Comparison of ENCODE assay signal across 21 cellular contexts in genomic region chr2:237941239-237941638, GRCh38. TPM values are rescaled to one million over a fixed set of nuclear protein-coding genes. Genes with fewer than 3 reads are reported as not detected.
A peak's percentile ranks its signal among the peaks of the same experiment; 100 is the strongest.
DNase-seq lines count a peak whose midpoint lies in the region; ATAC-seq and TF ChIP-seq lines count a peak whose summit lies in the region.
"Had no signal": no experiment of that assay in that cellular context is flagged by ENCODE, and none has a peak within 500 bp of the region (broad histone marks: within the 10 kb centered on the region; RNA-seq: fewer than 3 reads in every experiment).

No MANE protein-coding gene starts in this region.

- BruUV-seq in Caco-2 (replicated peaks; lab: Mats Ljungman, UMichigan) = no TSS peak

- H3K9me3 Mint-ChIP-seq in activated T-cell treated with anti-CD3 and anti-CD28 coated beads, Interleukin-2, amount 50 U/mL, for 24 hours = peaks cover 9% of the 10 kb centered on the region
- H3K9me3 Mint-ChIP-seq in activated T-cell treated with anti-CD3 and anti-CD28 coated beads, Interleukin-2, amount 50 U/mL, for 4 hours = peaks cover 3% of the 10 kb centered on the region
- H3K9me3 Mint-ChIP-seq in Caco-2 (ENCODE audit: unreplicated experiment) (peaks cover 5% of the 10 kb centered on the region), natural killer cell (peaks cover 2% of the 10 kb centered on the region in 2 donors)
- H3K9me3 Mint-ChIP-seq in activated T-helper 1 cell treated with anti-CD3 and anti-CD28 coated beads, Interleukin-12 subunit alpha, Interleukin-12 subunit beta, Interleukin-2, Interleukin-4 antibody, amounts not matched to agents 30 ng/mL and 10 ng/mL and 1 ng/mL, durations not matched to agents 14 hours and 24 hours and 36 hours = peaks cover 24% of the 10 kb centered on the region

- H3K27ac Mint-ChIP-seq in activated T-cell treated with anti-CD3 and anti-CD28 coated beads, Interleukin-2, amount 50 U/mL, for 24 hours = peak overlapping the region; percentile 58
- peak overlapping the region; percentile 55 for H3K27ac Mint-ChIP-seq in Caco-2 (ENCODE audit: unreplicated experiment)
- peak overlapping the region; percentile 82 for H3K27ac Mint-ChIP-seq in activated T-helper 1 cell treated with anti-CD3 and anti-CD28 coated beads, Interleukin-12 subunit alpha, Interleukin-12 subunit beta, Interleukin-2, Interleukin-4 antibody, amounts not matched to agents 30 ng/mL and 10 ng/mL and 1 ng/mL, durations not matched to agents 14 hours and 24 hours and 36 hours
- peak overlapping the region; percentile 92 to 93 for H3K27ac Mint-ChIP-seq in natural killer cell
- H3K27ac Mint-ChIP-seq: B cell had no signal

- no peak overlapping the region for H3K4me3 Mint-ChIP-seq in activated T-cell treated with anti-CD3 and anti-CD28 coated beads, Interleukin-2, amount 50 U/mL, for 24 hours
- no peak overlapping the region for H3K4me3 Mint-ChIP-seq in activated T-cell treated with anti-CD3 and anti-CD28 coated beads, Interleukin-2, amount 50 U/mL, for 4 hours
- no peak overlapping the region for H3K4me3 Mint-ChIP-seq in Caco-2 (ENCODE audit: unreplicated experiment)
- H3K4me3 Mint-ChIP-seq in activated T-helper 1 cell treated with anti-CD3 and anti-CD28 coated beads, Interleukin-12 subunit alpha, Interleukin-12 subunit beta, Interleukin-2, Interleukin-4 antibody, amounts not matched to agents 30 ng/mL and 10 ng/mL and 1 ng/mL, durations not matched to agents 14 hours and 24 hours and 36 hours = no peak overlapping the region
- H3K4me3 Mint-ChIP-seq in natural killer cell = peak overlapping the region; percentile 77
- H3K4me3 Mint-ChIP-seq: activated CD4-positive, alpha-beta T cell treated with anti-CD3 and anti-CD28 coated beads for 36 hours; B cell; brain; stimulated activated naive CD8-positive, alpha-beta T cell treated with anti-CD3 and anti-CD28 coated beads, Interleukin-15, Interleukin-2, amounts not matched to agents 100 ng/mL and 50 ng/mL, for 24 hours had no signal

- H3K4me1 ChIP-seq in Caco-2 = peaks cover 13% of the 10 kb centered on the region

- no peak for DNase-seq in activated T-cell treated with anti-CD3 and anti-CD28 coated beads, Interleukin-2, amount 50 U/mL, for 24 hours
- no peak for DNase-seq in activated T-cell treated with anti-CD3 and anti-CD28 coated beads, Interleukin-2, amount 50 U/mL, for 4 hours
- no peak for DNase-seq in Caco-2
- DNase-seq in activated T-helper 1 cell treated with anti-CD3 and anti-CD28 coated beads, Interleukin-12 subunit alpha, Interleukin-12 subunit beta, Interleukin-2, Interleukin-4 antibody, amounts not matched to agents 30 ng/mL and 10 ng/mL and 1 ng/mL, durations not matched to agents 14 hours and 24 hours and 36 hours (ENCODE audit: low spot score) = no peak
- no peak for DNase-seq in natural killer cell
- no peak for DNase-seq in ACHN
- no peak for DNase-seq in NAMALWA (ENCODE audit: low spot score)
- DNase-seq: activated CD4-positive, alpha-beta T cell treated with anti-CD3 and anti-CD28 coated beads for 36 hours; COR-L47; DMS79; H7; Karpas-422; left ventricle myocardium superior; NCI-H1436 treated with DMSO at 0.1 percent for 48 hours; NCI-H446 treated with DMSO at 0.1 percent for 48 hours; NCI-H82; occipital lobe had no signal

- no peaks in the 10 kb centered on the region for H3K36me3 ChIP-seq in Caco-2 (ENCODE audit: control insufficient read depth, insufficient read depth, low read length)

- H3K4me1 Mint-ChIP-seq in activated T-cell treated with anti-CD3 and anti-CD28 coated beads, Interleukin-2, amount 50 U/mL, for 24 hours (ENCODE audit: low read depth) = peaks cover 46% of the 10 kb centered on the region
- H3K4me1 Mint-ChIP-seq in activated T-cell treated with anti-CD3 and anti-CD28 coated beads, Interleukin-2, amount 50 U/mL, for 4 hours (ENCODE audit: low read depth) = peaks cover 60% of the 10 kb centered on the region
- peaks cover 16% of the 10 kb centered on the region for H3K4me1 Mint-ChIP-seq in Caco-2 (ENCODE audit: low read depth, unreplicated experiment)
- H3K4me1 Mint-ChIP-seq in activated T-helper 1 cell treated with anti-CD3 and anti-CD28 coated beads, Interleukin-12 subunit alpha, Interleukin-12 subunit beta, Interleukin-2, Interleukin-4 antibody, amounts not matched to agents 30 ng/mL and 10 ng/mL and 1 ng/mL, durations not matched to agents 14 hours and 24 hours and 36 hours (ENCODE audit: low read depth) = peaks cover 61% of the 10 kb centered on the region
- peaks cover 73% of the 10 kb centered on the region in 2 donors for H3K4me1 Mint-ChIP-seq in natural killer cell
- H3K4me1 Mint-ChIP-seq: B cell had no signal

- intact Hi-C loops in Caco-2 (cut with micrococcal nuclease; ENCODE audit: unreplicated experiment) (no loop called here), natural killer cell (cut with micrococcal nuclease) (no loop called here)
- intact Hi-C loops in activated T-helper 1 cell treated with anti-CD3 and anti-CD28 coated beads, Interleukin-12 subunit alpha, Interleukin-12 subunit beta, Interleukin-2, Interleukin-4 antibody, amounts not matched to agents 30 ng/mL and 10 ng/mL and 1 ng/mL, durations not matched to agents 14 hours and 24 hours and 36 hours (cut with micrococcal nuclease) = no loop called here

- POLR2A ChIA-PET in Caco-2 (lab: Charles Lee) = no interaction called here

- no peaks in the 10 kb centered on the region; the same call in 1 of the 2 replicates for H3K9me3 ChIP-seq in Caco-2

- ATAC-seq in activated T-cell treated with anti-CD3 and anti-CD28 coated beads, Interleukin-2, amount 50 U/mL, for 4 hours = no peak
- ATAC-seq in natural killer cell = no peak
- no peak for ATAC-seq in HG02763 (IDR thresholded peaks at IDR 0.05; ENCODE audit: unreplicated experiment)

- peaks cover 3% of the 10 kb centered on the region for H3K36me3 Mint-ChIP-seq in activated T-cell treated with anti-CD3 and anti-CD28 coated beads, Interleukin-2, amount 50 U/mL, for 24 hours (ENCODE audit: low read depth)
- peaks cover 3% of the 10 kb centered on the region for H3K36me3 Mint-ChIP-seq in activated T-cell treated with anti-CD3 and anti-CD28 coated beads, Interleukin-2, amount 50 U/mL, for 4 hours (ENCODE audit: insufficient read depth)
- no peaks in the 10 kb centered on the region for H3K36me3 Mint-ChIP-seq in Caco-2 (ENCODE audit: insufficient read depth, unreplicated experiment)
- H3K36me3 Mint-ChIP-seq in activated T-helper 1 cell treated with anti-CD3 and anti-CD28 coated beads, Interleukin-12 subunit alpha, Interleukin-12 subunit beta, Interleukin-2, Interleukin-4 antibody, amounts not matched to agents 30 ng/mL and 10 ng/mL and 1 ng/mL, durations not matched to agents 14 hours and 24 hours and 36 hours (ENCODE audit: low read depth) = peaks cover 7% of the 10 kb centered on the region
- H3K36me3 Mint-ChIP-seq in natural killer cell = no peaks in the 10 kb centered on the region

- H3K27me3 ChIP-seq in Caco-2 (replicated peaks; ENCODE audit: control insufficient read depth, insufficient read depth, low read length) = no peaks in the 10 kb centered on the region

- in situ Hi-C loops in ACHN (cut with HindIII; ENCODE audit: low pct_ligation_motif_present, low pct_unique_long_range_greater_than_20kb, low sequenced_read_pairs) = no loop called here

- no peaks in the 10 kb centered on the region for H3K27me3 Mint-ChIP-seq in activated T-cell treated with anti-CD3 and anti-CD28 coated beads, Interleukin-2, amount 50 U/mL, for 24 hours
- no peaks in the 10 kb centered on the region for H3K27me3 Mint-ChIP-seq in activated T-cell treated with anti-CD3 and anti-CD28 coated beads, Interleukin-2, amount 50 U/mL, for 4 hours (ENCODE audit: low read depth)
- H3K27me3 Mint-ChIP-seq in Caco-2 (ENCODE audit: insufficient read depth, unreplicated experiment) (no peaks in the 10 kb centered on the region), natural killer cell (ENCODE audit: low read depth in 2 of 2) (no peaks in the 10 kb centered on the region)
- H3K27me3 Mint-ChIP-seq in activated T-helper 1 cell treated with anti-CD3 and anti-CD28 coated beads, Interleukin-12 subunit alpha, Interleukin-12 subunit beta, Interleukin-2, Interleukin-4 antibody, amounts not matched to agents 30 ng/mL and 10 ng/mL and 1 ng/mL, durations not matched to agents 14 hours and 24 hours and 36 hours (ENCODE audit: insufficient read depth) = no peaks in the 10 kb centered on the region
- H3K27me3 Mint-ChIP-seq: activated CD4-positive, alpha-beta T cell treated with anti-CD3 and anti-CD28 coated beads for 36 hours; stimulated activated naive CD8-positive, alpha-beta T cell treated with anti-CD3 and anti-CD28 coated beads, Interleukin-15, Interleukin-2, amounts not matched to agents 100 ng/mL and 50 ng/mL, for 24 hours had no signal

- TF ChIP-seq CTCF in Caco-2 (IDR thresholded peaks at IDR 0.05; ENCODE audit: insufficient read depth in 1 of 2, low read depth in 1 of 2, low read length in 1 of 2, severe bottlenecking in 1 of 2, unreplicated experiment in 1 of 2) (no peak), natural killer cell (IDR thresholded peaks at IDR 0.05) (no peak)

- no peak overlapping the region for H3K4me3 ChIP-seq in Caco-2 (ENCODE audit: low read depth, low read length)

- CTCF ChIA-PET in Caco-2 (lab: Charles Lee) = no interaction called here

RNA-seq across cellular contexts. Expression of gene UBE2F, which starts 25.6 kb away (rescaled TPM):
- total RNA-seq in activated T-cell treated with anti-CD3 and anti-CD28 coated beads, Interleukin-2, amount 50 U/mL, for 4 hours = 10 to 100 TPM; 64.2 to 66.2 (median 66.1) TPM
- 33.9 and 38.9 TPM in 2 replicates for total RNA-seq in Caco-2 (2022)
- total RNA-seq in activated T-helper 1 cell treated with anti-CD3 and anti-CD28 coated beads, Interleukin-12 subunit alpha, Interleukin-12 subunit beta, Interleukin-2, Interleukin-4 antibody, amounts not matched to agents 30 ng/mL and 10 ng/mL and 1 ng/mL, durations not matched to agents 14 hours and 24 hours and 36 hours = 121 TPM in 2 replicates
- 100 to 1,000 TPM in 1 of 3 donors, 10 to 100 TPM in 2; 82.4 to 135 (median 96.1) TPM for total RNA-seq in natural killer cell
